ENCODE assay signal across 1 cellular context in genomic region chr14:51628230-51628629, GRCh38.
TF ChIP-seq lines count a peak whose summit lies in the region.

No MANE protein-coding gene starts in this region.

TF ChIP-seq in SK-N-SH, 30 proteins besides CTCF, POLR2A, EP300 and RAD21 (continued from another document):
- TF ChIP-seq PBX3 (IDR thresholded peaks at IDR 0.05) = no peak
- no peak for TF ChIP-seq USF2 (IDR thresholded peaks at IDR 0.05; ENCODE audit: borderline replicate concordance, low read depth, low read length)
- TF ChIP-seq FOXJ3 (CRISPR knock-in tag; IDR thresholded peaks at IDR 0.05) = no peak
- no peak for TF ChIP-seq REST (IDR thresholded peaks at IDR 0.05; ENCODE audit: low read depth, low read length)
- no peak for TF ChIP-seq MEF2A (IDR thresholded peaks at IDR 0.05; ENCODE audit: borderline replicate concordance, low read depth)
- no peak for TF ChIP-seq ELF1 (IDR thresholded peaks at IDR 0.05)
- TF ChIP-seq MXI1 (IDR thresholded peaks at IDR 0.05; ENCODE audit: low read depth, low read length) = no peak
- no peak for TF ChIP-seq SMC3 (IDR thresholded peaks at IDR 0.05; ENCODE audit: low read depth, low read length)
